Comparison of ENCODE assay signal across 16 cellular contexts in the genomic region with DNA sequence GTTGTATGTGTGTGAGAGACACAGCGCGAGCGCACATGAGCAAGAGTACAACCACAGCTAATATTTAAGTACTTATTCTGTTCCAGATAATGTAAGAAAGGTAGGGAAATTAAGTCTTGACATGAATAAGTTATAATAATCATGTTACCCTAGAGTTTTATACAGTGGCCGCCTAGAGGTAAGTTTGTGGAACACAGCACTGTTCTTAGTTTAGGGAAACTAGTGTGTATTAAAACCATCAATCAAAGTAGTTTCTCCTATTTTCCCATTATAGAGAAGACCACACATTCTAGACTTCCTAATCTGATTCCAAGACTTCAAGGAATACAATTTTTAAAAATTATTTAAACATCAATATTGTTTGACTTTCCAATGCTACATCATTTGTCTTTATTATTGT. TPM values are rescaled to one million over a fixed set of nuclear protein-coding genes. Genes with fewer than 3 reads are reported as not detected.
DNase-seq lines count a peak whose midpoint lies in the region; ATAC-seq and TF ChIP-seq lines count a peak whose summit lies in the region.
"Had no signal": no experiment of that assay in that cellular context is flagged by ENCODE, and none has a peak within 500 bp of the region (broad histone marks: within the 10 kb centered on the region; RNA-seq: fewer than 3 reads in every experiment).

No MANE protein-coding gene starts in this region.

- H3K4me3 ChIP-seq in BE2C (ENCODE audit: low read depth, low read length) (no peak overlapping the region), LNCaP clone FGC (ENCODE audit: low read depth, low read length) (no peak overlapping the region), neural progenitor cell (no peak overlapping the region), body of pancreas (no peak overlapping the region)
- H3K4me3 ChIP-seq: BLaER1 had no signal

- H3K36me3 Mint-ChIP-seq in chondrocyte (ENCODE audit: low read depth) = no peaks in the 10 kb centered on the region
- no peaks in the 10 kb centered on the region for H3K36me3 Mint-ChIP-seq in neural progenitor cell

- TF ChIP-seq POLR2A in body of pancreas (IDR thresholded peaks at IDR 0.05) = no peak

- H3K36me3 ChIP-seq in BE2C (no peaks in the 10 kb centered on the region), neural progenitor cell (no peaks in the 10 kb centered on the region), body of pancreas (replicated peaks in 1 of 2; ENCODE audit: insufficient read depth in 1 of 2, low read depth in 2 of 2) (no peaks in the 10 kb centered on the region)
- H3K36me3 ChIP-seq: BLaER1 had no signal

- H3K4me3 Mint-ChIP-seq in chondrocyte (ENCODE audit: unreplicated experiment) (no peak overlapping the region), neural progenitor cell (no peak overlapping the region)
- H3K4me3 Mint-ChIP-seq: activated T-helper 1 cell treated with anti-CD3 and anti-CD28 coated beads, Interleukin-12 subunit alpha, Interleukin-12 subunit beta, Interleukin-2, Interleukin-4 antibody, amounts not matched to agents 30 ng/mL and 10 ng/mL and 1 ng/mL, durations not matched to agents 14 hours and 24 hours and 36 hours had no signal

- no peak overlapping the region for H3K4me2 ChIP-seq in neural progenitor cell
- H3K4me2 ChIP-seq: BLaER1 had no signal

- 72 to 74% methylated on average over 4 of the region's 4 CpGs for WGBS in body of pancreas, 2 donors

- no peak overlapping the region for H3K9ac ChIP-seq in neural progenitor cell
- H3K9ac ChIP-seq: BLaER1 had no signal

- DNase-seq in BE2C (no peak), LNCaP clone FGC (ENCODE audit: low read depth) (no peak), chondrocyte (ENCODE audit: low spot score) (no peak), neural progenitor cell (ENCODE audit: low spot score) (no peak), SHP77 treated with DMSO at 0.1 percent for 48 hours (lab: John Stamatoyannopoulos, UW) (no peak), body of pancreas (no peak), germinal center (ENCODE audit: low spot score) (no peak), occipital lobe (lab: John Stamatoyannopoulos, UW) (no peak)
- DNase-seq: DMS79; head of caudate nucleus; MV-4-11; NCI-H2029 treated with DMSO at 0.1 percent for 48 hours; NCI-H69; stimulated activated CD4-positive, alpha-beta T cell treated with anti-CD3 and anti-CD28 coated beads, Interleukin-4, amount 100 ng/mL, for 1 hour had no signal

- H3K27ac Mint-ChIP-seq in chondrocyte (ENCODE audit: unreplicated experiment) = no peak overlapping the region
- no peak overlapping the region for H3K27ac Mint-ChIP-seq in neural progenitor cell
- H3K27ac Mint-ChIP-seq: activated T-helper 1 cell treated with anti-CD3 and anti-CD28 coated beads, Interleukin-12 subunit alpha, Interleukin-12 subunit beta, Interleukin-2, Interleukin-4 antibody, amounts not matched to agents 30 ng/mL and 10 ng/mL and 1 ng/mL, durations not matched to agents 14 hours and 24 hours and 36 hours had no signal

- peaks cover 54% of the 10 kb centered on the region for H3K79me2 ChIP-seq in neural progenitor cell (ENCODE audit: low read depth)

- H3K9me3 Mint-ChIP-seq in chondrocyte (ENCODE audit: low read depth) = no peaks in the 10 kb centered on the region
- H3K9me3 Mint-ChIP-seq in neural progenitor cell = no peaks in the 10 kb centered on the region
- H3K9me3 Mint-ChIP-seq: activated T-helper 1 cell treated with anti-CD3 and anti-CD28 coated beads, Interleukin-12 subunit alpha, Interleukin-12 subunit beta, Interleukin-2, Interleukin-4 antibody, amounts not matched to agents 30 ng/mL and 10 ng/mL and 1 ng/mL, durations not matched to agents 14 hours and 24 hours and 36 hours had no signal

- H3K27me3 ChIP-seq in BE2C (peaks cover 54% of the 10 kb centered on the region), neural progenitor cell (peaks cover 10% of the 10 kb centered on the region), body of pancreas (no peaks in the 10 kb centered on the region)
- H3K27me3 ChIP-seq: BLaER1 had no signal

- intact Hi-C loops in body of pancreas (cut with DNase I) = no loop called here

- H3K4me1 ChIP-seq in BE2C = peaks cover 5% of the 10 kb centered on the region; the same call in 1 of the 2 replicates
- peaks cover 57% of the 10 kb centered on the region for H3K4me1 ChIP-seq in neural progenitor cell
- H3K4me1 ChIP-seq in body of pancreas = no peaks in the 10 kb centered on the region

- H3K9me3 ChIP-seq in BE2C = no peaks in the 10 kb centered on the region
- H3K9me3 ChIP-seq in neural progenitor cell (ENCODE audit: low read depth) = no peaks in the 10 kb centered on the region
- H3K9me3 ChIP-seq in body of pancreas = no peaks in the 10 kb centered on the region
- H3K9me3 ChIP-seq: BLaER1 had no signal

- no peaks in the 10 kb centered on the region for H4K20me1 ChIP-seq in neural progenitor cell (ENCODE audit: low read depth)
- H4K20me1 ChIP-seq: BLaER1 had no signal

- H3K4me1 Mint-ChIP-seq in chondrocyte (ENCODE audit: low read depth) (no peaks in the 10 kb centered on the region), neural progenitor cell (peaks cover 4% of the 10 kb centered on the region)

- no peak overlapping the region for H2AFZ ChIP-seq in neural progenitor cell (replicated peaks)

- no peak overlapping the region for H3K27ac ChIP-seq in neural progenitor cell
- H3K27ac ChIP-seq in body of pancreas = no peak overlapping the region
- H3K27ac ChIP-seq: BLaER1 had no signal

- TF ChIP-seq CTCF in BE2C (IDR thresholded peaks at IDR 0.05; ENCODE audit: low read depth, low read length) (peak; percentile 51), LNCaP clone FGC (IDR thresholded peaks at IDR 0.05; ENCODE audit: control insufficient read depth, extremely low read depth, insufficient read depth) (peak; percentile 20; the same call in 1 of the 2 replicates), chondrocyte (IDR thresholded peaks at IDR 0.05) (peak; percentile 56), neural progenitor cell (IDR thresholded peaks at IDR 0.05) (peak; percentile 48), body of pancreas (IDR thresholded peaks at IDR 0.05) (peak in 1 of 7 experiments; percentile 6)

- no peak for ATAC-seq in body of pancreas

- peaks cover 27% of the 10 kb centered on the region for H3F3A ChIP-seq in neural progenitor cell (ENCODE audit: low read depth)

- peaks cover 60% of the 10 kb centered on the region for H3K27me3 Mint-ChIP-seq in chondrocyte (ENCODE audit: low read depth)
- H3K27me3 Mint-ChIP-seq in neural progenitor cell (ENCODE audit: insufficient read depth, low read depth) = peaks cover 11% of the 10 kb centered on the region

RNA-seq across cellular contexts. Expression of a gene that starts 9.5 kb away (rescaled TPM):
- polyA plus RNA-seq in BE2C (2012; ENCODE audit: insufficient read depth, insufficient read length, low read depth) = 0.59 TPM
- 0.54 to 0.63 TPM in 2 of 3 replicates, not detected in the other for total RNA-seq in chondrocyte
- total RNA-seq in neural progenitor cell (ENCODE audit: low replicate concordance) = 30.8 and 52.5 TPM in 2 replicates
- 1 to 10 TPM; 1.6 to 2.1 TPM for total RNA-seq in body of pancreas
- 6.1 TPM for total RNA-seq in occipital lobe
- total RNA-seq: activated T-helper 1 cell treated with anti-CD3 and anti-CD28 coated beads, Interleukin-12 subunit alpha, Interleukin-12 subunit beta, Interleukin-2, Interleukin-4 antibody, amounts not matched to agents 30 ng/mL and 10 ng/mL and 1 ng/mL, durations not matched to agents 14 hours and 24 hours and 36 hours had no signal
